In the genomic region with DNA sequence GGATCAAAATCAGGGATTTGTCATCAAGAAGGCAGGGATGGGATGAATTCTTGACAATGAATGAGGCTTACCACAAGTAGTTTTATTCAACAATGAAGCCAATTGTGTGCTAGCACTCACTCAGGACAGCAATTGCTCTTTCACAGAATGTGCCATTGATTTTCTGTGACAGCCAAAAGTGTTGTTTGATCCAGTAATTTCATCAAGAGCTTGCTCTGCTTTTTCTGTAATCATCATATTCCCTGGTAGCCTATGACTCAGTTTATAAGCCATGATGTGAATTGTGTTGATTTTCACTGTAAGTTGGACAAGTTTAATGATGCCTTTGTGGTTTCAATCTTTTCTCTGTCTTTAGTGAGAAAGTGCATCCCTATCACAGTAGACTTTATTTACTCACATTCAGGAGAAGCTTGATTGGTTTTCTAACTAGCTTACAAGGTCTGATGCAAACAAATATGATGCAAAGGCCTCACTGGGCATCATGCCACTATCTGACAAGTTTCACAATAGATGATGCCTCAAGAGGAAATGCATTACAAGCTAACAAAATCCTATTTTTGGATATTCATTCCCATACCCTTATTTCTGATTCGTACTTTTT, we compare ENCODE assay signal across 6 cellular contexts. TPM values are rescaled to one million over a fixed set of nuclear protein-coding genes. Genes with fewer than 3 reads are reported as not detected.
A peak's percentile ranks its signal among the peaks of the same experiment; 100 is the strongest.
DNase-seq lines count a peak whose midpoint lies in the region; TF ChIP-seq lines count a peak whose summit lies in the region.

No MANE protein-coding gene starts in this region.

- no peaks in the 10 kb centered on the region for H3K27me3 ChIP-seq in colonic mucosa

- no peaks in the 10 kb centered on the region for H3K36me3 ChIP-seq in colonic mucosa

- intact Hi-C loops in colonic mucosa (cut with DNase I) = no loop called here

- H3K27ac ChIP-seq in colonic mucosa = peak overlapping the region; percentile 38

- H3K4me1 ChIP-seq in colonic mucosa = peaks cover 5% of the 10 kb centered on the region

- DNase-seq in LNCaP clone FGC (ENCODE audit: low read depth) (peak; percentile 84), colonic mucosa (no peak), renal cortical epithelial cell (ENCODE audit: low read depth) (peak; percentile 95), GOT3 (lab: John Stamatoyannopoulos, UW) (no peak), cerebellum (ENCODE audit: low spot score) (no peak)
- no peak for DNase-seq in activated CD4-positive, alpha-beta T cell treated with anti-CD3 and anti-CD28 coated beads, Interleukin-2, amount 50 U/mL, for 1 hour

- TF ChIP-seq CTCF in LNCaP clone FGC (IDR thresholded peaks at IDR 0.05; ENCODE audit: control insufficient read depth, extremely low read depth, insufficient read depth) (no peak), colonic mucosa (IDR thresholded peaks at IDR 0.05) (no peak)

- no peak overlapping the region for H3K9ac ChIP-seq in colonic mucosa (ENCODE audit: low read depth in 2 of 2, low read length in 2 of 2)

- H3K4me3 ChIP-seq in LNCaP clone FGC (ENCODE audit: low read depth, low read length) (no peak overlapping the region), colonic mucosa (no peak overlapping the region)

- no peaks in the 10 kb centered on the region for H3K9me3 ChIP-seq in colonic mucosa

RNA-seq across cellular contexts. Expression of gene CSRNP1, which starts 13.6 kb away (rescaled TPM):
- 10 to 100 TPM; 11.2 to 26.6 TPM for total RNA-seq in colonic mucosa
- total RNA-seq in renal cortical epithelial cell = 12.3 and 16.1 TPM in 2 replicates
- total RNA-seq in cerebellum = 5.4 TPM

RNA-seq across cellular contexts. Expression of gene XIRP1, which starts 25.4 kb away (rescaled TPM):
- total RNA-seq in colonic mucosa (not detected), renal cortical epithelial cell (not detected in 2 replicates), cerebellum (not detected)

RNA-seq across cellular contexts. Expression of gene TTC21A, which starts 59.6 kb away (rescaled TPM):
- total RNA-seq in colonic mucosa (1 to 10 TPM; 2.8 to 6.1 TPM), renal cortical epithelial cell (2.1 and 4.7 TPM in 2 replicates), cerebellum (9.7 TPM)

RNA-seq across cellular contexts. Expression of gene GORASP1, which starts 59.6 kb away (rescaled TPM):
- total RNA-seq in colonic mucosa (100 to 1,000 TPM in 1 of 2 donors, 10 to 100 TPM in 1; 84.2 to 106 TPM), renal cortical epithelial cell (31.8 and 35.8 TPM in 2 replicates), cerebellum (38.1 TPM)

Comparison
In these comparisons a context has a peak if more than half of its experiments do, and no peak if none do; other contexts are left out.
1. DNase-seq: peak in LNCaP clone FGC (single experiment) and renal cortical epithelial cell (single experiment); none in colonic mucosa (single experiment), activated CD4-positive, alpha-beta T cell treated with anti-CD3 and anti-CD28 coated beads, Interleukin-2, amount 50 U/mL, for 1 hour (single experiment), GOT3 (single experiment) and cerebellum (single experiment).